19 cellular contexts compared by ENCODE assay signal in the genomic region with DNA sequence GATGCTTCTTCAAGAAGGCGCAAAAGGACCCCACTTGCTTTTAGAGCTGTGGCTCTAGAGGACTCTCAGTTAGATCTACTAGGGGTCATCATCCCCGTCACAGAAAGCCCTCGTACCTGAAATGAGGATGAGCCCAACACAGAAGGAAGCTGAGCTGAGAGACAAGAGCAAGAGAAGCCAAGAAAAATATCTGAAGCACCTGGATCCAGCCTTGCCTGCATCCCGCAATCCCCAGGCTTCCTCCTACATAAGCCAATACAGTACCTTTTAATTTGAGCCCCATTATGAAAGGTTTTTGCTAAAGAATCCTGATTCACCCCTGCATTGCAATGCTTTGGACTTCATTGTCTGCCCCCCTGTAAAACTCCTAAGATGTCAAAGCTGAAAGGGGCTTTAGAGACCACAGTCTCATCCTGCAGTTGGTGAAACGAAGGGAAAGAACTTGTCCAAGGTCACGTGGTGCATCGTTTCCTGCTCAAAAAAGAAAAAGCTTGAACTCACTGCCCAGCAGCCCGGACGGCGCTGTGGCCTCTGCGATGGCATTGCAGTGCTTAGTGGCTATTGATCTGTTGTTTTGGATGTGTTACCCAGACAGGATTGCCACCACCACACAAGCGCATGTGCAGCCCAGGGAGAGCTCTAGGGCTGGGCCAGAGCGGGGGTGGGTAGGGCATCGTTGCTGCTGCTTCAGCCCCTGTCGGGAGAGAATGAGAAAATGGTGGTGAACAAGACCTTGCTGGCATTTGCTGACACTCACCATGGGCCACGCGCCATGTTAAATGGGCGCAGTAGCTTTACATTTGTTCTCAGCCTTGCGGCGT.
"Had no signal": no experiment of that assay in that cellular context is flagged by ENCODE, and none has a peak within 500 bp of the region (broad histone marks: within the 10 kb centered on the region; RNA-seq: fewer than 3 reads in every experiment).

No MANE protein-coding gene starts in this region.

- DNase-seq: effector CD4-positive, alpha-beta T cell; endodermal cell; erythroblast; foreskin keratinocyte; immature natural killer cell; kidney; left cardiac atrium; left ventricle myocardium inferior; lower lobe of right lung; mesendoderm; naive B cell; small intestine; stimulated activated CD4-positive, alpha-beta T cell treated with anti-CD3 and anti-CD28 coated beads, Interleukin-2, amount 100 ng/mL, for 48 hours; stimulated activated naive CD4-positive, alpha-beta T cell treated with Interleukin-2 at 50 U/mL for 16 hours had no signal

- ATAC-seq: foreskin keratinocyte, left cardiac atrium, lower lobe of right lung, psoas muscle had no signal

- H3K36me3 ChIP-seq: left ventricle myocardium inferior, lower lobe of right lung, neutrophil had no signal

- H3K27ac ChIP-seq: coronary artery, foreskin keratinocyte, left ventricle myocardium inferior, lower lobe of right lung, neutrophil, psoas muscle had no signal

- H3K9me3 ChIP-seq: left ventricle myocardium inferior, lower lobe of right lung, neutrophil, psoas muscle had no signal

- H3K27me3 ChIP-seq: foreskin keratinocyte, neutrophil had no signal

- H3K4me1 ChIP-seq: foreskin keratinocyte, left ventricle myocardium inferior, lower lobe of right lung, psoas muscle had no signal

- FAIRE-seq: endothelial cell of umbilical vein, kidney, small intestine, urothelium cell line had no signal

- H3K4me3 ChIP-seq: coronary artery, left ventricle myocardium inferior, lower lobe of right lung, psoas muscle had no signal
